11 cellular contexts compared by ENCODE assay signal in the genomic region with DNA sequence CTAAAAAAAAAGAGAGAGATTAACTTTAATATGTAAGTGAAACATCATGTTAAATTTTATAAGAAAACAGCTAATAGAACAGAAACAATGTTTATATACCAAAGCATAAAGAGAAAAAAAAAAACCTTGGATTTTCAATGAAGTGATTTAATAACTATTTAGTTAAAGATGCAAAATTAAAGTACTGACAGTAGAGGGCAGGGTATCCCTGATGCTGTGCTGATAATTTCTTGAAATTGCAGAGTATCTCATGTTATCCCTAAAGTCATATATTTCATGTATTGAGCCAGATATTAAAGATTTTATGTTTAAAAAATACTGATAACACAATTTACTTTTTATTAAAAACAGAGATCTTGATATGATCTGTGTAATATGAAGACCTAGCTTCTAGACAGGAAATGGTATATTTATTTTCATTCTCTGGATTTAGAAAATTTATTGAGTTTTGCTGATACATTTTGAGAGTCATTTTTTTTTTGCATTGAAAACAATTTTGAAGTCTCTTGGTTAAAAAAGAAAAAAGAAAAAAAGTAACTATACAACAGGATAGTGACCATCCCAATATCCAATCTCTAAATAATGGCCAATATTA.
DNase-seq lines count a peak whose midpoint lies in the region; ATAC-seq and TF ChIP-seq lines count a peak whose summit lies in the region.
"Had no signal": no experiment of that assay in that cellular context is flagged by ENCODE, and none has a peak within 500 bp of the region (broad histone marks: within the 10 kb centered on the region; RNA-seq: fewer than 3 reads in every experiment).

No MANE protein-coding gene starts in this region.

- H3K4me1 ChIP-seq in liver (ENCODE audit: control insufficient read depth in 4 of 4, insufficient read depth in 4 of 4, low read length in 3 of 4), result no peaks in the 10 kb centered on the region

- H3K27me3 ChIP-seq in brain microvascular endothelial cell (replicated peaks) (no peaks in the 10 kb centered on the region), liver (ENCODE audit: control insufficient read depth in 4 of 4, insufficient read depth in 4 of 4, low read length in 3 of 4) (no peaks in the 10 kb centered on the region)

- DNase-seq in AG09309 (ENCODE audit: low read depth), result peak; percentile 10
- peak; percentile 47 to 61 for DNase-seq in Kasumi-1 (lab: John Stamatoyannopoulos, UW)
- DNase-seq in brain microvascular endothelial cell, result peak; percentile 10
- no peak for DNase-seq in kidney glomerular epithelial cell (lab: John Stamatoyannopoulos, UW)
- DNase-seq in epidermal melanocyte (ENCODE audit: insufficient read length, low spot score), result no peak
- DNase-seq: activated T-cell treated with anti-CD3 and anti-CD28 coated beads, Interleukin-2, amount 50 U/mL, for 1 hour; stimulated activated naive CD8-positive, alpha-beta T cell treated with anti-CD3 and anti-CD28 coated beads, Interleukin-15, Interleukin-2, amounts not matched to agents 100 U/mL and 50 U/mL, for 24 hours had no signal

- in situ Hi-C loops in brain microvascular endothelial cell (cut with HindIII; ENCODE audit: low pct_ligation_motif_present, low sequenced_read_pairs), result no loop called here

- H3K4me3 ChIP-seq in AG09309 (ENCODE audit: control insufficient read depth, low read depth, low read length), result no peak overlapping the region
- no peak overlapping the region for H3K4me3 ChIP-seq in brain microvascular endothelial cell (ENCODE audit: low read depth, low read length)
- H3K4me3 ChIP-seq in liver (ENCODE audit: low read depth in 1 of 3, low read length in 3 of 3), result no peak overlapping the region

- ATAC-seq in HG03342 (IDR thresholded peaks at IDR 0.05; ENCODE audit: unreplicated experiment) (no peak), GM21529 (IDR thresholded peaks at IDR 0.05; ENCODE audit: unreplicated experiment) (no peak)
- ATAC-seq: Panc1; stimulated activated naive CD8-positive, alpha-beta T cell treated with anti-CD3 and anti-CD28 coated beads, Interleukin-15, Interleukin-2, amounts not matched to agents 100 U/mL and 50 U/mL, for 24 hours had no signal

- H3K27ac ChIP-seq in brain microvascular endothelial cell (no peak overlapping the region), liver (ENCODE audit: low read depth in 1 of 2, low read length in 2 of 2) (no peak overlapping the region)

- TF ChIP-seq RAD21 in liver (IDR thresholded peaks at IDR 0.05), result peak; percentile 64 to 75

- TF ChIP-seq CTCF in AG09309 (IDR thresholded peaks at IDR 0.05; ENCODE audit: control insufficient read depth, insufficient read depth, low read depth, low read length, missing control alignments) (peak; percentile 52), brain microvascular endothelial cell (IDR thresholded peaks at IDR 0.05; ENCODE audit: low read depth, low read length, missing control alignments) (peak; percentile 42), liver (IDR thresholded peaks at IDR 0.05; ENCODE audit: low read depth, low read length, missing input control) (peak; percentile 21)

- H3K36me3 ChIP-seq in brain microvascular endothelial cell (replicated peaks), result no peaks in the 10 kb centered on the region
- H3K36me3 ChIP-seq in liver (ENCODE audit: control insufficient read depth in 4 of 4, insufficient read depth in 3 of 4, low read depth in 1 of 4, low read length in 3 of 4), result no peaks in the 10 kb centered on the region

- H3K9ac ChIP-seq in liver (ENCODE audit: low read depth in 1 of 2, low read length in 2 of 2), result no peak overlapping the region

- H3K9me3 ChIP-seq in liver (ENCODE audit: control insufficient read depth in 4 of 4, low read length in 3 of 4), result no peaks in the 10 kb centered on the region

TF ChIP-seq in liver, 16 proteins besides CTCF, POLR2A, EP300 and RAD21:
- TF ChIP-seq EGR1 (IDR thresholded peaks at IDR 0.05; ENCODE audit: low read depth in 2 of 2) (no peak), HNF4G (IDR thresholded peaks at IDR 0.05) (no peak), NR2F2 (IDR thresholded peaks at IDR 0.05) (no peak), YY1 (IDR thresholded peaks at IDR 0.05) (no peak), SP1 (IDR thresholded peaks at IDR 0.05) (no peak), HNF4A (conservative IDR thresholded peaks at IDR 0.05) (no peak), JUND (IDR thresholded peaks at IDR 0.05) (no peak), TAF1 (conservative IDR thresholded peaks at IDR 0.05) (no peak), FOXA1 (IDR thresholded peaks at IDR 0.05) (no peak), RXRA (IDR thresholded peaks at IDR 0.05) (no peak)
- TF ChIP-seq, protein P1, sequence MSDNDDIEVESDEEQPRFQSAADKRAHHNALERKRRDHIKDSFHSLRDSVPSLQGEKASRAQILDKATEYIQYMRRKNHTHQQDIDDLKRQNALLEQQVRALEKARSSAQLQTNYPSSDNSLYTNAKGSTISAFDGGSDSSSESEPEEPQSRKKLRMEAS (IDR thresholded peaks at IDR 0.05), result no peak
- TF ChIP-seq, protein P2, sequence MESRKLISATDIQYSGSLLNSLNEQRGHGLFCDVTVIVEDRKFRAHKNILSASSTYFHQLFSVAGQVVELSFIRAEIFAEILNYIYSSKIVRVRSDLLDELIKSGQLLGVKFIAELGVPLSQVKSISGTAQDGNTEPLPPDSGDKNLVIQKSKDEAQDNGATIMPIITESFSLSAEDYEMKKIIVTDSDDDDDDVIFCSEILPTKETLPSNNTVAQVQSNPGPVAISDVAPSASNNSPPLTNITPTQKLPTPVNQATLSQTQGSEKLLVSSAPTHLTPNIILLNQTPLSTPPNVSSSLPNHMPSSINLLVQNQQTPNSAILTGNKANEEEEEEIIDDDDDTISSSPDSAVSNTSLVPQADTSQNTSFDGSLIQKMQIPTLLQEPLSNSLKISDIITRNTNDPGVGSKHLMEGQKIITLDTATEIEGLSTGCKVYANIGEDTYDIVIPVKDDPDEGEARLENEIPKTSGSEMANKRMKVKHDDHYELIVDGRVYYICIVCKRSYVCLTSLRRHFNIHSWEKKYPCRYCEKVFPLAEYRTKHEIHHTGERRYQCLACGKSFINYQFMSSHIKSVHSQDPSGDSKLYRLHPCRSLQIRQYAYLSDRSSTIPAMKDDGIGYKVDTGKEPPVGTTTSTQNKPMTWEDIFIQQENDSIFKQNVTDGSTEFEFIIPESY (IDR thresholded peaks at IDR 0.05), result no peak
- TF ChIP-seq, protein P3, sequence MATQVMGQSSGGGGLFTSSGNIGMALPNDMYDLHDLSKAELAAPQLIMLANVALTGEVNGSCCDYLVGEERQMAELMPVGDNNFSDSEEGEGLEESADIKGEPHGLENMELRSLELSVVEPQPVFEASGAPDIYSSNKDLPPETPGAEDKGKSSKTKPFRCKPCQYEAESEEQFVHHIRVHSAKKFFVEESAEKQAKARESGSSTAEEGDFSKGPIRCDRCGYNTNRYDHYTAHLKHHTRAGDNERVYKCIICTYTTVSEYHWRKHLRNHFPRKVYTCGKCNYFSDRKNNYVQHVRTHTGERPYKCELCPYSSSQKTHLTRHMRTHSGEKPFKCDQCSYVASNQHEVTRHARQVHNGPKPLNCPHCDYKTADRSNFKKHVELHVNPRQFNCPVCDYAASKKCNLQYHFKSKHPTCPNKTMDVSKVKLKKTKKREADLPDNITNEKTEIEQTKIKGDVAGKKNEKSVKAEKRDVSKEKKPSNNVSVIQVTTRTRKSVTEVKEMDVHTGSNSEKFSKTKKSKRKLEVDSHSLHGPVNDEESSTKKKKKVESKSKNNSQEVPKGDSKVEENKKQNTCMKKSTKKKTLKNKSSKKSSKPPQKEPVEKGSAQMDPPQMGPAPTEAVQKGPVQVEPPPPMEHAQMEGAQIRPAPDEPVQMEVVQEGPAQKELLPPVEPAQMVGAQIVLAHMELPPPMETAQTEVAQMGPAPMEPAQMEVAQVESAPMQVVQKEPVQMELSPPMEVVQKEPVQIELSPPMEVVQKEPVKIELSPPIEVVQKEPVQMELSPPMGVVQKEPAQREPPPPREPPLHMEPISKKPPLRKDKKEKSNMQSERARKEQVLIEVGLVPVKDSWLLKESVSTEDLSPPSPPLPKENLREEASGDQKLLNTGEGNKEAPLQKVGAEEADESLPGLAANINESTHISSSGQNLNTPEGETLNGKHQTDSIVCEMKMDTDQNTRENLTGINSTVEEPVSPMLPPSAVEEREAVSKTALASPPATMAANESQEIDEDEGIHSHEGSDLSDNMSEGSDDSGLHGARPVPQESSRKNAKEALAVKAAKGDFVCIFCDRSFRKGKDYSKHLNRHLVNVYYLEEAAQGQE (IDR thresholded peaks at IDR 0.05), result no peak
TF ChIP-seq in liver: peak in this region for 0.

Comparison
In these comparisons a context has a peak if more than half of its experiments do, and no peak if none do; other contexts are left out.
1. DNase-seq: peak in AG09309 (single experiment), Kasumi-1 (2 of 2) and brain microvascular endothelial cell (single experiment); none in kidney glomerular epithelial cell (single experiment) and epidermal melanocyte (single experiment).
2. Peak in every context shown above with its lines, with median percentiles within 50 percentile points of each other: CTCF ChIP-seq.